ENCODE assay signal across 11 cellular contexts in genomic region chr10:31129261-31129660, GRCh38.
A peak's percentile ranks its signal among the peaks of the same experiment; 100 is the strongest.
DNase-seq lines count a peak whose midpoint lies in the region; ATAC-seq lines count a peak whose summit lies in the region.
"Had no signal": no experiment of that assay in that cellular context is flagged by ENCODE, and none has a peak within 500 bp of the region (broad histone marks: within the 10 kb centered on the region; RNA-seq: fewer than 3 reads in every experiment).

No MANE protein-coding gene starts in this region.

- H3K9me3 ChIP-seq in HUES64 (ENCODE audit: insufficient read depth, low read depth, low read length): no peaks in the 10 kb centered on the region

- WGBS in HUES64: 55% methylated on average over 2 of the region's 2 CpGs

- DNase-seq in AG08396 (ENCODE audit: low spot score): peak; percentile 67
- peak; percentile 52 for DNase-seq in dermis blood vessel endothelial cell
- DNase-seq in medulla oblongata (ENCODE audit: extremely low spot score): peak; percentile 32
- no peak for DNase-seq in NCI-H146 (lab: John Stamatoyannopoulos, UW)
- no peak for DNase-seq in activated CD4-positive, alpha-beta T cell treated with anti-CD3 and anti-CD28 coated beads, Interleukin-2, amount 50 U/mL, for 48 hours
- DNase-seq in activated CD8-positive, alpha-beta memory T cell treated with anti-CD3 and anti-CD28 coated beads, Interleukin-2, amount 10 ng/mL, durations not matched to agents 7 days and 5 days: no peak
- DNase-seq: immature natural killer cell, NCI-H524 treated with DMSO at 0.1 percent for 48 hours had no signal

- no peaks in the 10 kb centered on the region for H3K36me3 Mint-ChIP-seq in activated CD8-positive, alpha-beta memory T cell treated with anti-CD3 and anti-CD28 coated beads, Interleukin-2, amount 10 ng/mL, durations not matched to agents 7 days and 5 days
- H3K36me3 Mint-ChIP-seq: immature natural killer cell had no signal

- H3K4me1 ChIP-seq in HUES64 (ENCODE audit: insufficient read depth, low read length): peaks cover 17% of the 10 kb centered on the region

- no peak overlapping the region for H3K4me3 Mint-ChIP-seq in activated CD8-positive, alpha-beta memory T cell treated with anti-CD3 and anti-CD28 coated beads, Interleukin-2, amount 10 ng/mL, durations not matched to agents 7 days and 5 days
- H3K4me3 Mint-ChIP-seq: immature natural killer cell had no signal

- no peaks in the 10 kb centered on the region for H3K27me3 Mint-ChIP-seq in activated CD8-positive, alpha-beta memory T cell treated with anti-CD3 and anti-CD28 coated beads, Interleukin-2, amount 10 ng/mL, durations not matched to agents 7 days and 5 days

- peaks cover 7% of the 10 kb centered on the region for H3K4me1 Mint-ChIP-seq in activated CD8-positive, alpha-beta memory T cell treated with anti-CD3 and anti-CD28 coated beads, Interleukin-2, amount 10 ng/mL, durations not matched to agents 7 days and 5 days

- peak overlapping the region; percentile 15; the same call in 1 of the 2 replicates for H3K9ac ChIP-seq in HUES64 (ENCODE audit: low read depth, low read length)

- no peak overlapping the region for H3K4me3 ChIP-seq in HUES64 (ENCODE audit: low read length)

- no peaks in the 10 kb centered on the region for H3K36me3 ChIP-seq in HUES64 (ENCODE audit: insufficient read depth, low read length)

- CTCF ChIA-PET in activated CD8-positive, alpha-beta memory T cell treated with anti-CD3 and anti-CD28 coated beads, Interleukin-2, amount 10 ng/mL, durations not matched to agents 7 days and 5 days (lab: Charles Lee): no interaction called here

- no peaks in the 10 kb centered on the region; the same call in 1 of the 2 replicates for H3K27me3 ChIP-seq in HUES64 (ENCODE audit: insufficient read depth, low read length)

- no peak for ATAC-seq in GM21367 (IDR thresholded peaks at IDR 0.05; ENCODE audit: unreplicated experiment)
- ATAC-seq in activated CD8-positive, alpha-beta memory T cell treated with anti-CD3 and anti-CD28 coated beads, Interleukin-2, amount 10 ng/mL, durations not matched to agents 7 days and 5 days: no peak
- ATAC-seq: activated CD4-positive, CD25-positive, alpha-beta regulatory T cell treated with anti-CD3 and anti-CD28 coated beads, Interleukin-2, amount 50 U/mL, for 24 hours had no signal

- H3K9me3 Mint-ChIP-seq in activated CD8-positive, alpha-beta memory T cell treated with anti-CD3 and anti-CD28 coated beads, Interleukin-2, amount 10 ng/mL, durations not matched to agents 7 days and 5 days (ENCODE audit: low read depth): no peaks in the 10 kb centered on the region
- H3K9me3 Mint-ChIP-seq: immature natural killer cell had no signal

- no peak overlapping the region for H3K27ac ChIP-seq in HUES64 (ENCODE audit: low read depth, low read length)

- H3K27ac Mint-ChIP-seq in activated CD8-positive, alpha-beta memory T cell treated with anti-CD3 and anti-CD28 coated beads, Interleukin-2, amount 10 ng/mL, durations not matched to agents 7 days and 5 days: no peak overlapping the region
- H3K27ac Mint-ChIP-seq: immature natural killer cell had no signal

Comparison
In these comparisons a context has a peak if more than half of its experiments do, and no peak if none do; other contexts are left out.
1. DNase-seq: peak in AG08396 (single experiment), dermis blood vessel endothelial cell (single experiment) and medulla oblongata (single experiment); none in NCI-H146 (single experiment), activated CD4-positive, alpha-beta T cell treated with anti-CD3 and anti-CD28 coated beads, Interleukin-2, amount 50 U/mL, for 48 hours (0 of 2) and activated CD8-positive, alpha-beta memory T cell treated with anti-CD3 and anti-CD28 coated beads, Interleukin-2, amount 10 ng/mL, durations not matched to agents 7 days and 5 days (single experiment).